In genomic region chr19:48186541-48186991, GRCh38 we compare ENCODE assay signal across 17 cellular contexts. TPM values are rescaled to one million over a fixed set of nuclear protein-coding genes. Genes with fewer than 3 reads are reported as not detected.
DNase-seq lines count a peak whose midpoint lies in the region; ATAC-seq and TF ChIP-seq lines count a peak whose summit lies in the region.
"Had no signal": no experiment of that assay in that cellular context is flagged by ENCODE, and none has a peak within 500 bp of the region (broad histone marks: within the 10 kb centered on the region; RNA-seq: fewer than 3 reads in every experiment).

No MANE protein-coding gene starts in this region.

- DNase-seq in DMS 273 (lab: John Stamatoyannopoulos, UW; ENCODE audit: unreplicated experiment) (peak; percentile 79), GM19238 (ENCODE audit: insufficient read length, low spot score) (peak; percentile 53), NCI-H510A (lab: John Stamatoyannopoulos, UW) (no peak)
- no peak for DNase-seq in activated CD4-positive, alpha-beta memory T cell treated with anti-CD3 and anti-CD28 coated beads, Interleukin-2, amount 10 ng/mL, durations not matched to agents 7 days and 5 days
- DNase-seq: Calu3; NCI-H2029; NK-92 treated with Interleukin-12 subunit alpha and Interleukin-12 subunit beta, amount 100 ng/mL, for 24 hours; stimulated activated CD4-positive, alpha-beta T cell treated with anti-CD3 and anti-CD28 coated beads, Interleukin-15, amount 100 ng/mL, for 24 hours; transverse colon had no signal

- H3K9me3 ChIP-seq in SU-DHL-6 (ENCODE audit: insufficient read depth, low read length): peaks cover 5% of the 10 kb centered on the region; the same call in 1 of the 2 replicates

- POLR2A ChIA-PET in activated CD4-positive, alpha-beta memory T cell treated with anti-CD3 and anti-CD28 coated beads, Interleukin-2, amount 10 ng/mL, durations not matched to agents 7 days and 5 days (lab: Charles Lee): interaction anchor here (1.8 kb wide), 1 partner anchor 17 kb away, joined by 4 read pairs; no protein-coding TSS in a partner anchor

- no peaks in the 10 kb centered on the region for H3K27me3 ChIP-seq in SU-DHL-6 (ENCODE audit: low read length)
- H3K27me3 ChIP-seq: gastroesophageal sphincter, transverse colon had no signal

- H3K9me2 ChIP-seq in SU-DHL-6 (replicated peaks; ENCODE audit: insufficient read depth, low read length): no peaks in the 10 kb centered on the region

- no peak for TF ChIP-seq CTCF in SU-DHL-6 (IDR thresholded peaks at IDR 0.05; ENCODE audit: insufficient read depth, low read length, poor library complexity, severe bottlenecking)

- H3K79me2 ChIP-seq in SU-DHL-6 (ENCODE audit: insufficient read depth, low read length): no peaks in the 10 kb centered on the region

- peak overlapping the region; percentile 49 for H3K4me2 ChIP-seq in SU-DHL-6 (ENCODE audit: low read depth, low read length, poor library complexity, severe bottlenecking)

- peaks cover 42% of the 10 kb centered on the region for H3K36me3 Mint-ChIP-seq in activated CD4-positive, alpha-beta memory T cell treated with anti-CD3 and anti-CD28 coated beads, Interleukin-2, amount 10 ng/mL, durations not matched to agents 7 days and 5 days (ENCODE audit: low read depth)

- H3K9me3 Mint-ChIP-seq in activated CD4-positive, alpha-beta memory T cell treated with anti-CD3 and anti-CD28 coated beads, Interleukin-2, amount 10 ng/mL, durations not matched to agents 7 days and 5 days: peaks cover 2% of the 10 kb centered on the region
- H3K9me3 Mint-ChIP-seq: central memory CD8-positive, alpha-beta T cell had no signal

- H3K4me1 Mint-ChIP-seq in activated CD4-positive, alpha-beta memory T cell treated with anti-CD3 and anti-CD28 coated beads, Interleukin-2, amount 10 ng/mL, durations not matched to agents 7 days and 5 days: peaks cover 5% of the 10 kb centered on the region
- H3K4me1 Mint-ChIP-seq: central memory CD8-positive, alpha-beta T cell had no signal

- peaks cover 15% of the 10 kb centered on the region for H3F3A ChIP-seq in SU-DHL-6 (ENCODE audit: insufficient read depth)

- ATAC-seq in HG03097 (IDR thresholded peaks at IDR 0.05; ENCODE audit: low FRiP score, unreplicated experiment) (peak; percentile 61), HG03521 (IDR thresholded peaks at IDR 0.05; ENCODE audit: unreplicated experiment) (no peak), HG02571 (IDR thresholded peaks at IDR 0.05; ENCODE audit: unreplicated experiment) (no peak)
- ATAC-seq: gastroesophageal sphincter had no signal

- no peaks in the 10 kb centered on the region for H3K27me3 Mint-ChIP-seq in activated CD4-positive, alpha-beta memory T cell treated with anti-CD3 and anti-CD28 coated beads, Interleukin-2, amount 10 ng/mL, durations not matched to agents 7 days and 5 days
- H3K27me3 Mint-ChIP-seq: central memory CD8-positive, alpha-beta T cell had no signal

- H3K4me3 Mint-ChIP-seq in activated CD4-positive, alpha-beta memory T cell treated with anti-CD3 and anti-CD28 coated beads, Interleukin-2, amount 10 ng/mL, durations not matched to agents 7 days and 5 days: no peak overlapping the region
- H3K4me3 Mint-ChIP-seq: central memory CD8-positive, alpha-beta T cell had no signal

- H3K4me3 ChIP-seq in SU-DHL-6 (ENCODE audit: insufficient read depth, low read length, poor library complexity, severe bottlenecking): no peak overlapping the region
- H3K4me3 ChIP-seq: gastroesophageal sphincter, transverse colon had no signal

- peaks cover 8% of the 10 kb centered on the region for H3K36me3 ChIP-seq in SU-DHL-6 (ENCODE audit: low read length)

- H4K20me1 ChIP-seq in SU-DHL-6 (ENCODE audit: low read depth, low read length): no peaks in the 10 kb centered on the region

- H3K9ac ChIP-seq in SU-DHL-6 (ENCODE audit: low read length): peak overlapping the region; percentile 49

- H3K27ac ChIP-seq in SU-DHL-6 (ENCODE audit: low read depth, low read length): peak overlapping the region; percentile 81
- H3K27ac ChIP-seq: gastroesophageal sphincter, HL-60, transverse colon, VCaP had no signal

- no peak overlapping the region for H3K27ac Mint-ChIP-seq in activated CD4-positive, alpha-beta memory T cell treated with anti-CD3 and anti-CD28 coated beads, Interleukin-2, amount 10 ng/mL, durations not matched to agents 7 days and 5 days

- CTCF ChIA-PET in activated CD4-positive, alpha-beta memory T cell treated with anti-CD3 and anti-CD28 coated beads, Interleukin-2, amount 10 ng/mL, durations not matched to agents 7 days and 5 days (lab: Charles Lee): no interaction called here

- peak overlapping the region; percentile 44 for H2AFZ ChIP-seq in SU-DHL-6 (ENCODE audit: low read depth, low read length, severe bottlenecking)

RNA-seq across cellular contexts. Expression of gene ZSWIM9, which starts 16.1 kb away (rescaled TPM):
- total RNA-seq in activated CD4-positive, alpha-beta memory T cell treated with anti-CD3 and anti-CD28 coated beads, Interleukin-2, amount 10 ng/mL, durations not matched to agents 7 days and 5 days: 1 to 10 TPM; 7.0 to 7.8 TPM

RNA-seq across cellular contexts. Expression of gene LIG1, which starts 16.4 kb away (rescaled TPM):
- total RNA-seq in activated CD4-positive, alpha-beta memory T cell treated with anti-CD3 and anti-CD28 coated beads, Interleukin-2, amount 10 ng/mL, durations not matched to agents 7 days and 5 days: 100 to 1,000 TPM; 137 to 146 TPM

Comparison
In these comparisons a context has a peak if more than half of its experiments do, and no peak if none do; other contexts are left out.
1. DNase-seq: peak in DMS 273 (single experiment) and GM19238 (single experiment); none in activated CD4-positive, alpha-beta memory T cell treated with anti-CD3 and anti-CD28 coated beads, Interleukin-2, amount 10 ng/mL, durations not matched to agents 7 days and 5 days (single experiment) and NCI-H510A (single experiment).